8 cellular contexts compared by ENCODE assay signal in the genomic region with DNA sequence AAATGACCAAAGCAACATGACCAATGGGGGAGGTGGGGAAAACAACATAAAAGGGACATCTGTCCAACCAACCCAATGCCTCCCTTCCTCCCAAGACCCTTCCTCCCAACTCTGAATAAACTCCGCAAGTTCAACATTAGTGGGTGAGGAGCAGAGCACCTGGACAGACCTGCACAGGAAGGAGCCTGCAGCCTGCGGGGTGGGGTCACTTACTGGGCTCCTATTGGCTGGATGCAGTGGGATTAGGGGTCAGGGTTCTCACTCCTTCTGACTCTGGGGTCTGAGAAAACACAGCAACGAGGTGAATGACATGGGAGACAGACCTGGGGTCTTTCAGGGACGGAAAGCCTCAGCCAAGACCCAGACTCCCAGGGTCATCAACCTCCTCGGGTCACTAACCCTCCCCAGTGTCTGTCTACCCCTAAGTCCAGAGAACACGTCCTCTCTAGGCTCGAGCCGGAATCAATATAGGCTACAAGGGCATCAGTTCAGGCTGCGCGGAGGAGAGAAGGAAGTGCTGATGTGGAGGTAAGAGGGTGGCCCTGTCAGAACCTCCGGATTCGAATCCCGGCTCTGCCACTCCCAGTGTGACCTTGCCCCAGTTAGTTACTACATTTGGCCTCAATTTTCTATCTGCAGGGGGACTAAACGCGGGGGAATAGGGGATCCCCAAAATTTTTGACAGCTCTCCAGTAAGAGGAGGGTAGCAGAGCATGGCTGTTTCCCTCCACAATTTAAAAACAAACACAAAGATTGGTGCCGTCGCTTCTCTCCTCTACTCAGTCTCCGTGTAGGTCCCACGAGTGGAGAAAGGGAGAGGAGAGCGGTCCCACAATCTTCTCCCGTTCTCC. TPM values are rescaled to one million over a fixed set of nuclear protein-coding genes. Genes with fewer than 3 reads are reported as not detected.
DNase-seq lines count a peak whose midpoint lies in the region; ATAC-seq and TF ChIP-seq lines count a peak whose summit lies in the region.

No MANE protein-coding gene starts in this region.

- peak overlapping the region; percentile 36 for H3K4me3 ChIP-seq in BJ (ENCODE audit: low read depth, low read length)

- peaks cover 0 to 2% of the 10 kb centered on the region in 2 donors for H3K27me3 Mint-ChIP-seq in T-cell
- H3K27me3 Mint-ChIP-seq in endothelial cell (ENCODE audit: unreplicated experiment): peaks cover 10% of the 10 kb centered on the region
- H3K27me3 Mint-ChIP-seq in natural killer cell treated with Interleukin-12 subunit alpha and Interleukin-12 subunit beta and Interleukin-15 and Interleukin-18, amount 100 ng/mL, for 72 hours: peaks cover 10 to 16% of the 10 kb centered on the region in 2 donors

- H3K4me3 Mint-ChIP-seq in T-cell: peak overlapping the region; percentile 87 to 91 (median 89)
- H3K4me3 Mint-ChIP-seq in endothelial cell (ENCODE audit: unreplicated experiment): peak overlapping the region; percentile 88
- peak overlapping the region; percentile 70 for H3K4me3 Mint-ChIP-seq in natural killer cell treated with Interleukin-12 subunit alpha and Interleukin-12 subunit beta and Interleukin-15 and Interleukin-18, amount 100 ng/mL, for 72 hours

- CTCF ChIA-PET in BJ (lab: Yijun Ruan, JAX): interaction anchor here (1.1 to 15.6 kb wide), 4 partner anchors 9 to 82 kb away, joined by 4 to 233 read pairs (median 15); partner anchors contain the start of genes ARHGEF40 and TMEM253
- CTCF ChIA-PET in T-cell (lab: Charles Lee): interaction anchor here (0.5 to 1.0 kb wide), 3 partner anchors 9 to 85 kb away, joined by 3 to 4 read pairs (median 3); no protein-coding TSS in a partner anchor

- DNase-seq in BJ (ENCODE audit: low read depth) (no peak), T-cell (peak in 7 of 34 experiments; percentile 4 to 20 (median 17)), endothelial cell (ENCODE audit: low spot score) (no peak), iPS-NIHi11 (ENCODE audit: low spot score) (no peak), GM13976 (ENCODE audit: low spot score) (no peak)
- no peak for DNase-seq in natural killer cell treated with Interleukin-12 subunit alpha and Interleukin-12 subunit beta and Interleukin-15 and Interleukin-18, amount 100 ng/mL, for 72 hours (ENCODE audit: low spot score)

- peaks cover 18% of the 10 kb centered on the region for H3K36me3 Mint-ChIP-seq in T-cell
- peaks cover 18% of the 10 kb centered on the region for H3K36me3 Mint-ChIP-seq in endothelial cell (ENCODE audit: low read depth, unreplicated experiment)
- H3K36me3 Mint-ChIP-seq in natural killer cell treated with Interleukin-12 subunit alpha and Interleukin-12 subunit beta and Interleukin-15 and Interleukin-18, amount 100 ng/mL, for 72 hours: no peaks in the 10 kb centered on the region

- POLR2A ChIA-PET in BJ (lab: Charles Lee) (no interaction called here), T-cell (lab: Charles Lee) (no interaction called here)

- H3K27ac Mint-ChIP-seq in T-cell (peak overlapping the region; percentile 48 to 86), endothelial cell (ENCODE audit: unreplicated experiment) (peak overlapping the region; percentile 74)
- H3K27ac Mint-ChIP-seq in natural killer cell treated with Interleukin-12 subunit alpha and Interleukin-12 subunit beta and Interleukin-15 and Interleukin-18, amount 100 ng/mL, for 72 hours: no peak overlapping the region

- ATAC-seq in T-cell (replicated peaks in 1 of 4) (peak in 3 of 4 experiments; percentile 11 to 26 (median 18)), HG02870 (IDR thresholded peaks at IDR 0.05; ENCODE audit: unreplicated experiment) (no peak), GM21717 (IDR thresholded peaks at IDR 0.05; ENCODE audit: unreplicated experiment) (no peak)
- ATAC-seq in natural killer cell treated with Interleukin-12 subunit alpha and Interleukin-12 subunit beta and Interleukin-15 and Interleukin-18, amount 100 ng/mL, for 72 hours: peak in 1 of 2 donors; percentile 8

- no peaks in the 10 kb centered on the region for H3K36me3 ChIP-seq in BJ (ENCODE audit: control insufficient read depth, insufficient read depth, low read length)

- H3K9me3 Mint-ChIP-seq in T-cell (no peaks in the 10 kb centered on the region), endothelial cell (ENCODE audit: unreplicated experiment) (no peaks in the 10 kb centered on the region)
- no peaks in the 10 kb centered on the region for H3K9me3 Mint-ChIP-seq in natural killer cell treated with Interleukin-12 subunit alpha and Interleukin-12 subunit beta and Interleukin-15 and Interleukin-18, amount 100 ng/mL, for 72 hours

- in situ Hi-C loops in GM13976 (cut with MboI; ENCODE audit: low sequenced_read_pairs, unreplicated experiment): no loop called here

- peaks cover 18 to 25% (median 18%) of the 10 kb centered on the region in 3 donors for H3K4me1 Mint-ChIP-seq in T-cell
- peaks cover 32% of the 10 kb centered on the region for H3K4me1 Mint-ChIP-seq in endothelial cell (ENCODE audit: unreplicated experiment)
- H3K4me1 Mint-ChIP-seq in natural killer cell treated with Interleukin-12 subunit alpha and Interleukin-12 subunit beta and Interleukin-15 and Interleukin-18, amount 100 ng/mL, for 72 hours (ENCODE audit: low read depth in 2 of 2): peaks cover 5 to 10% of the 10 kb centered on the region in 2 donors

- H3K27me3 ChIP-seq in BJ (ENCODE audit: control insufficient read depth, insufficient read depth, low read length): peaks cover 42% of the 10 kb centered on the region

- no peak for TF ChIP-seq CTCF in BJ (IDR thresholded peaks at IDR 0.05; ENCODE audit: insufficient read depth, low read depth, low read length)
- no peak for TF ChIP-seq CTCF in endothelial cell (IDR thresholded peaks at IDR 0.05; ENCODE audit: unreplicated experiment)
- TF ChIP-seq CTCF in GM13976 (IDR thresholded peaks at IDR 0.05; ENCODE audit: borderline replicate concordance, control extremely low read depth, extremely low read depth, insufficient read depth, missing control alignments): no peak

RNA-seq across cellular contexts. Expression of gene NDRG2, which starts 0.8 kb away (rescaled TPM):
- 0.83 and 1.1 TPM in 2 replicates for polyA plus RNA-seq in BJ (2011; rRNA removed)
- 0.43 and 0.46 TPM in 2 replicates for polyA minus RNA-seq in BJ (2011; rRNA and poly(A)+ RNA removed)
- 10 to 100 TPM; 26.1 to 28.2 (median 27.1) TPM for total RNA-seq in T-cell
- 45.9 TPM for total RNA-seq in endothelial cell (ENCODE audit: unreplicated experiment)
- total RNA-seq in natural killer cell treated with Interleukin-12 subunit alpha and Interleukin-12 subunit beta and Interleukin-15 and Interleukin-18, amount 100 ng/mL, for 72 hours: 1 to 10 TPM; 1.9 to 3.1 TPM

RNA-seq across cellular contexts. Expression of gene TPPP2, which starts 6.0 kb away (rescaled TPM):
- not detected in 2 replicates for polyA plus RNA-seq in BJ (2011; rRNA removed)
- not detected in 2 replicates for polyA minus RNA-seq in BJ (2011; rRNA and poly(A)+ RNA removed)
- total RNA-seq in T-cell: not detected
- total RNA-seq in endothelial cell (ENCODE audit: unreplicated experiment): 0.62 TPM
- total RNA-seq in natural killer cell treated with Interleukin-12 subunit alpha and Interleukin-12 subunit beta and Interleukin-15 and Interleukin-18, amount 100 ng/mL, for 72 hours: not detected

RNA-seq across cellular contexts. Expression of gene RNASE13, which starts 10.6 kb away (rescaled TPM):
- polyA plus RNA-seq in BJ (2011; rRNA removed): not detected in 2 replicates
- polyA minus RNA-seq in BJ (2011; rRNA and poly(A)+ RNA removed): not detected in 2 replicates
- total RNA-seq in T-cell: not detected
- not detected for total RNA-seq in endothelial cell (ENCODE audit: unreplicated experiment)
- total RNA-seq in natural killer cell treated with Interleukin-12 subunit alpha and Interleukin-12 subunit beta and Interleukin-15 and Interleukin-18, amount 100 ng/mL, for 72 hours: not detected

RNA-seq across cellular contexts. Expression of gene RNASE7, which starts 18.1 kb away (rescaled TPM):
- not detected in 2 replicates for polyA plus RNA-seq in BJ (2011; rRNA removed)
- not detected in 2 replicates for polyA minus RNA-seq in BJ (2011; rRNA and poly(A)+ RNA removed)
- total RNA-seq in T-cell (not detected), endothelial cell (ENCODE audit: unreplicated experiment) (not detected)
- not detected for total RNA-seq in natural killer cell treated with Interleukin-12 subunit alpha and Interleukin-12 subunit beta and Interleukin-15 and Interleukin-18, amount 100 ng/mL, for 72 hours

RNA-seq across cellular contexts. Expression of gene SLC39A2, which starts 24.9 kb away (rescaled TPM):
- polyA plus RNA-seq in BJ (2011; rRNA removed): not detected in 2 replicates
- not detected in 2 replicates for polyA minus RNA-seq in BJ (2011; rRNA and poly(A)+ RNA removed)
- under 1 TPM in 1 of 5 donors, not detected in 4; 0.35 TPM for total RNA-seq in T-cell
- not detected for total RNA-seq in endothelial cell (ENCODE audit: unreplicated experiment)
- total RNA-seq in natural killer cell treated with Interleukin-12 subunit alpha and Interleukin-12 subunit beta and Interleukin-15 and Interleukin-18, amount 100 ng/mL, for 72 hours: under 1 TPM in 1 of 2 donors, not detected in 1; 0.53 TPM

Comparison
In these comparisons a context has a peak if more than half of its experiments do, and no peak if none do; other contexts are left out.
1. ATAC-seq: peak in T-cell (3 of 4); none in HG02870 (single experiment) and GM21717 (single experiment).
2. H3K27ac Mint-ChIP-seq: peak in T-cell (2 of 2) and endothelial cell (single experiment); none in natural killer cell treated with Interleukin-12 subunit alpha and Interleukin-12 subunit beta and Interleukin-15 and Interleukin-18, amount 100 ng/mL, for 72 hours (0 of 2).
3. RNA of gene NDRG2, which starts 0.8 kb away (total RNA-seq): 45.9 TPM in endothelial cell (single experiment) and 26.1 to 28.2 TPM in T-cell; 1.9 to 3.1 TPM in natural killer cell treated with Interleukin-12 subunit alpha and Interleukin-12 subunit beta and Interleukin-15 and Interleukin-18, amount 100 ng/mL, for 72 hours; every median in the first group is over 4 times any median in the second.
4. Peak in every context shown above with its lines, with median percentiles within 50 percentile points of each other: H3K4me3 Mint-ChIP-seq.